ENCODE assay signal across 28 cellular contexts in the genomic region with DNA sequence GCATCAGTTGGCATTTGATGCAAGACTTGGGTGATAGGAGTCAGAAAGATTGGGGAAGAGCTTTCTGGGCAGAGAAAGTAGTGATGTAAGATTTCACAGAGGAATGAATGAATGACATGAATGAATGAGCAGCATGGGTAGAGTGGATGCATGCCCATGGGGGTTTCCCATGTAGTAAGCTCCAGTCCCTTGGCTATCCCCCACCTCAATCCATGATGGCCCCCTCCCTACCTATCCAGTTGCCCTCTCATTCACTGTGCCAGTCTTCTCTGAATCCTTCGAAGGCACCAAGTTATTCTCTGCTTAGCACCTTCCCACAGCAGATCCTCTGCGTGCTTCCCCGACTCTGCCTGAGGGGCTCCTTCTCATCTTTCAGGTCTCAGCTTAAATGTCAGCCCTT.
"Had no signal": no experiment of that assay in that cellular context is flagged by ENCODE, and none has a peak within 500 bp of the region (broad histone marks: within the 10 kb centered on the region; RNA-seq: fewer than 3 reads in every experiment).

No MANE protein-coding gene starts in this region.

- H3K9me3 Mint-ChIP-seq: activated CD4-positive, alpha-beta memory T cell treated with anti-CD3 and anti-CD28 coated beads for 36 hours; activated CD4-positive, alpha-beta T cell treated with anti-CD3 and anti-CD28 coated beads, Interleukin-2, amount 10 ng/mL, durations not matched to agents 24 days and 14 days; activated T-cell treated with anti-CD3 and anti-CD28 coated beads, Interleukin-2, amount 50 U/mL, for 4 hours; activated T-helper 17 cell treated with anti-CD3 and anti-CD28 coated beads, Interleukin-2, amount 50 U/mL, for 72 hours; central memory CD8-positive, alpha-beta T cell; dendritic cell treated with granulocyte-macrophage colony-stimulating factor and Interleukin-4, amounts not matched to agents 40 ng/mL and 50 ng/mL, for 4 days; endodermal cell had no signal

- H3K27me3 Mint-ChIP-seq: activated CD4-positive, alpha-beta T cell treated with anti-CD3 and anti-CD28 coated beads for 36 hours; activated CD4-positive, alpha-beta T cell treated with anti-CD3 and anti-CD28 coated beads, Interleukin-2, amount 10 ng/mL, durations not matched to agents 24 days and 14 days; activated naive CD8-positive, alpha-beta T cell; activated T-helper 17 cell treated with anti-CD3 and anti-CD28 coated beads, Interleukin-2, amount 50 U/mL, for 72 hours; central memory CD8-positive, alpha-beta T cell had no signal

- FAIRE-seq: astrocyte, bronchial epithelial cell, frontal cortex had no signal

- H3K4me3 ChIP-seq: coronary artery, dorsolateral prefrontal cortex had no signal

- H3K36me3 ChIP-seq: brain microvascular endothelial cell had no signal

- DNase-seq: activated CD4-positive, alpha-beta memory T cell treated with anti-CD3 and anti-CD28 coated beads for 36 hours; activated CD4-positive, alpha-beta T cell treated with anti-CD3 and anti-CD28 coated beads for 36 hours; activated CD4-positive, alpha-beta T cell treated with anti-CD3 and anti-CD28 coated beads, Interleukin-2, amount 10 ng/mL, durations not matched to agents 24 days and 14 days; activated CD4-positive, CD25-positive, alpha-beta regulatory T cell; activated CD4-positive, CD25-positive, alpha-beta regulatory T cell treated with anti-CD3 and anti-CD28 coated beads, Interleukin-2, amount 50 U/mL, for 72 hours; activated CD8-positive, alpha-beta T cell treated with anti-CD3 and anti-CD28 coated beads, Interleukin-2, amount 10 ng/mL, durations not matched to agents 7 days and 5 days; activated effector memory CD4-positive, alpha-beta T cell treated with Interleukin-2 at 50 U/mL for 16 hours; activated gamma-delta T cell treated with Interleukin-2 at 50 U/mL for 16 hours; activated naive CD4-positive, alpha-beta T cell treated with anti-CD3 and anti-CD28 coated beads, Interleukin-2, amount 50 U/mL, for 16 hours; activated naive CD4-positive, alpha-beta T cell treated with Interleukin-2 at 50 U/mL for 16 hours; activated T-cell treated with anti-CD3 and anti-CD28 coated beads, Interleukin-2, amount 50 U/mL, for 4 hours; amniotic stem cell; anterior cingulate cortex; brain microvascular endothelial cell; dorsolateral prefrontal cortex; effector memory CD4-positive, alpha-beta T cell; endodermal cell; foreskin fibroblast; T-helper 2 cell had no signal

- H3K27ac Mint-ChIP-seq: activated CD4-positive, alpha-beta memory T cell treated with anti-CD3 and anti-CD28 coated beads for 36 hours; activated CD4-positive, alpha-beta T cell treated with anti-CD3 and anti-CD28 coated beads for 36 hours; activated CD4-positive, alpha-beta T cell treated with anti-CD3 and anti-CD28 coated beads, Interleukin-2, amount 10 ng/mL, durations not matched to agents 24 days and 14 days; activated CD8-positive, alpha-beta T cell treated with anti-CD3 and anti-CD28 coated beads, Interleukin-2, amount 10 ng/mL, durations not matched to agents 7 days and 5 days; activated naive CD8-positive, alpha-beta T cell; activated T-helper 17 cell treated with anti-CD3 and anti-CD28 coated beads, Interleukin-2, amount 50 U/mL, for 72 hours; dendritic cell treated with granulocyte-macrophage colony-stimulating factor and Interleukin-4, amounts not matched to agents 40 ng/mL and 50 ng/mL, for 4 days; endodermal cell had no signal

- H3K4me3 Mint-ChIP-seq: activated CD4-positive, alpha-beta memory T cell treated with anti-CD3 and anti-CD28 coated beads for 36 hours; activated CD4-positive, alpha-beta T cell treated with anti-CD3 and anti-CD28 coated beads for 36 hours; activated CD4-positive, alpha-beta T cell treated with anti-CD3 and anti-CD28 coated beads, Interleukin-2, amount 10 ng/mL, durations not matched to agents 24 days and 14 days; activated CD8-positive, alpha-beta T cell treated with anti-CD3 and anti-CD28 coated beads, Interleukin-2, amount 10 ng/mL, durations not matched to agents 7 days and 5 days; activated naive CD8-positive, alpha-beta T cell; activated T-cell treated with anti-CD3 and anti-CD28 coated beads, Interleukin-2, amount 50 U/mL, for 4 hours; activated T-helper 17 cell treated with anti-CD3 and anti-CD28 coated beads, Interleukin-2, amount 50 U/mL, for 72 hours; central memory CD8-positive, alpha-beta T cell; dendritic cell treated with granulocyte-macrophage colony-stimulating factor and Interleukin-4, amounts not matched to agents 40 ng/mL and 50 ng/mL, for 4 days; endodermal cell had no signal

- H3K27me3 ChIP-seq: brain microvascular endothelial cell, dorsolateral prefrontal cortex had no signal

- H3K27ac ChIP-seq: brain microvascular endothelial cell, coronary artery, dorsolateral prefrontal cortex had no signal

- ATAC-seq: activated CD4-positive, alpha-beta T cell treated with anti-CD3 and anti-CD28 coated beads for 36 hours; activated CD8-positive, alpha-beta T cell treated with anti-CD3 and anti-CD28 coated beads, Interleukin-2, amount 10 ng/mL, durations not matched to agents 7 days and 5 days; activated T-cell treated with anti-CD3 and anti-CD28 coated beads, Interleukin-2, amount 50 U/mL, for 4 hours; activated T-helper 17 cell treated with anti-CD3 and anti-CD28 coated beads, Interleukin-2, amount 50 U/mL, for 72 hours; esophagus mucosa had no signal

- H3K36me3 Mint-ChIP-seq: activated CD4-positive, alpha-beta memory T cell treated with anti-CD3 and anti-CD28 coated beads for 36 hours; activated naive CD8-positive, alpha-beta T cell had no signal

- H3K4me1 Mint-ChIP-seq: activated CD4-positive, alpha-beta T cell treated with anti-CD3 and anti-CD28 coated beads for 36 hours; activated T-helper 17 cell treated with anti-CD3 and anti-CD28 coated beads, Interleukin-2, amount 50 U/mL, for 72 hours; central memory CD8-positive, alpha-beta T cell had no signal
